In genomic region chr11:46371994-46372393, GRCh38 we compare ENCODE assay signal across 20 cellular contexts. TPM values are rescaled to one million over a fixed set of nuclear protein-coding genes. Genes with fewer than 3 reads are reported as not detected.
DNase-seq lines count a peak whose midpoint lies in the region; ATAC-seq and TF ChIP-seq lines count a peak whose summit lies in the region.
"Had no signal": no experiment of that assay in that cellular context is flagged by ENCODE, and none has a peak within 500 bp of the region (broad histone marks: within the 10 kb centered on the region; RNA-seq: fewer than 3 reads in every experiment).

No MANE protein-coding gene starts in this region.

- peaks cover 86% of the 10 kb centered on the region for H3K36me3 Mint-ChIP-seq in activated T-cell treated with anti-CD3 and anti-CD28 coated beads, Interleukin-2, amount 50 U/mL, for 24 hours (ENCODE audit: low read depth)
- H3K36me3 Mint-ChIP-seq in activated T-cell treated with anti-CD3 and anti-CD28 coated beads, Interleukin-2, amount 50 U/mL, for 72 hours (ENCODE audit: insufficient read depth in 2 of 2), result peaks cover 0 to 3% of the 10 kb centered on the region in 2 donors
- H3K36me3 Mint-ChIP-seq in stimulated activated effector memory CD8-positive, alpha-beta T cell treated with anti-CD3 and anti-CD28 coated beads, Interleukin-12 subunit alpha, Interleukin-12 subunit beta, amount 100 ng/mL, for 72 hours, result peaks cover 85% of the 10 kb centered on the region

- H3K27ac ChIP-seq in RWPE1, result peak overlapping the region; percentile 0; the same call in 1 of the 2 replicates
- H3K27ac ChIP-seq: A549, C4-2B had no signal

- POLR2A ChIA-PET in RWPE1 (lab: Yijun Ruan, JAX; ENCODE audit: low non-redundant PET), result no interaction called here

- DNase-seq in activated T-cell treated with anti-CD3 and anti-CD28 coated beads, Interleukin-2, amount 50 U/mL, for 24 hours, result no peak
- DNase-seq in activated T-cell treated with anti-CD3 and anti-CD28 coated beads, Interleukin-2, amount 50 U/mL, for 72 hours, result no peak
- no peak for DNase-seq in RWPE1 (ENCODE audit: low spot score)
- no peak for DNase-seq in stimulated activated effector memory CD8-positive, alpha-beta T cell treated with anti-CD3 and anti-CD28 coated beads, Interleukin-12 subunit alpha, Interleukin-12 subunit beta, amount 100 ng/mL, for 72 hours (ENCODE audit: low spot score in 2 of 2)
- no peak for DNase-seq in HUDEP-2 (lab: John Stamatoyannopoulos, UW; ENCODE audit: unreplicated experiment in 76 of 76)
- DNase-seq: 8988T; Caco-2; CD4-positive, CD25-positive, alpha-beta regulatory T cell; CD8-positive, alpha-beta T cell; DMS 273 treated with DMSO at 0.1 percent for 48 hours; DMS79; EL; GDM1; H9 had no signal

- no peaks in the 10 kb centered on the region for H3K27me3 Mint-ChIP-seq in activated T-cell treated with anti-CD3 and anti-CD28 coated beads, Interleukin-2, amount 50 U/mL, for 24 hours
- H3K27me3 Mint-ChIP-seq in activated T-cell treated with anti-CD3 and anti-CD28 coated beads, Interleukin-2, amount 50 U/mL, for 72 hours (ENCODE audit: low read depth), result no peaks in the 10 kb centered on the region
- H3K27me3 Mint-ChIP-seq: CD4-positive, CD25-positive, alpha-beta regulatory T cell had no signal

- H3K9me3 Mint-ChIP-seq in activated T-cell treated with anti-CD3 and anti-CD28 coated beads, Interleukin-2, amount 50 U/mL, for 24 hours, result no peaks in the 10 kb centered on the region
- no peaks in the 10 kb centered on the region for H3K9me3 Mint-ChIP-seq in activated T-cell treated with anti-CD3 and anti-CD28 coated beads, Interleukin-2, amount 50 U/mL, for 72 hours
- no peaks in the 10 kb centered on the region for H3K9me3 Mint-ChIP-seq in stimulated activated effector memory CD8-positive, alpha-beta T cell treated with anti-CD3 and anti-CD28 coated beads, Interleukin-12 subunit alpha, Interleukin-12 subunit beta, amount 100 ng/mL, for 72 hours
- H3K9me3 Mint-ChIP-seq: CD4-positive, CD25-positive, alpha-beta regulatory T cell; CD8-positive, alpha-beta T cell; GM23338; H9 had no signal

- no peak overlapping the region for H3K4me3 Mint-ChIP-seq in activated T-cell treated with anti-CD3 and anti-CD28 coated beads, Interleukin-2, amount 50 U/mL, for 24 hours
- no peak overlapping the region for H3K4me3 Mint-ChIP-seq in activated T-cell treated with anti-CD3 and anti-CD28 coated beads, Interleukin-2, amount 50 U/mL, for 72 hours
- no peak overlapping the region for H3K4me3 Mint-ChIP-seq in stimulated activated effector memory CD8-positive, alpha-beta T cell treated with anti-CD3 and anti-CD28 coated beads, Interleukin-12 subunit alpha, Interleukin-12 subunit beta, amount 100 ng/mL, for 72 hours
- H3K4me3 Mint-ChIP-seq: CD4-positive, CD25-positive, alpha-beta regulatory T cell; CD8-positive, alpha-beta T cell; GM23338; H9 had no signal

- no peak for TF ChIP-seq CTCF in RWPE1 (conservative IDR thresholded peaks at IDR 0.05; ENCODE audit: low read depth)

- CTCF ChIA-PET in RWPE1 (lab: Yijun Ruan, JAX), result interaction anchor here (0.6 to 1.3 kb wide), 4 partner anchors 8 to 20 kb away, joined by 4 to 5 read pairs (median 4); partner anchors contain the start of gene CHRM4

- peaks cover 20% of the 10 kb centered on the region for H3K4me1 Mint-ChIP-seq in activated T-cell treated with anti-CD3 and anti-CD28 coated beads, Interleukin-2, amount 50 U/mL, for 24 hours (ENCODE audit: low read depth)
- peaks cover 22% of the 10 kb centered on the region for H3K4me1 Mint-ChIP-seq in activated T-cell treated with anti-CD3 and anti-CD28 coated beads, Interleukin-2, amount 50 U/mL, for 72 hours (ENCODE audit: low read depth)
- H3K4me1 Mint-ChIP-seq in stimulated activated effector memory CD8-positive, alpha-beta T cell treated with anti-CD3 and anti-CD28 coated beads, Interleukin-12 subunit alpha, Interleukin-12 subunit beta, amount 100 ng/mL, for 72 hours, result peaks cover 23% of the 10 kb centered on the region

- no peak for ATAC-seq in activated T-cell treated with anti-CD3 and anti-CD28 coated beads, Interleukin-2, amount 50 U/mL, for 72 hours (replicated peaks in 1 of 2)
- no peak for ATAC-seq in stimulated activated effector memory CD8-positive, alpha-beta T cell treated with anti-CD3 and anti-CD28 coated beads, Interleukin-12 subunit alpha, Interleukin-12 subunit beta, amount 100 ng/mL, for 72 hours
- ATAC-seq in HG03175 (IDR thresholded peaks at IDR 0.05; ENCODE audit: unreplicated experiment), result no peak
- ATAC-seq: A549; CD8-positive, alpha-beta T cell; GM12878; GM23338; HCT116 had no signal

- H3K27ac Mint-ChIP-seq in activated T-cell treated with anti-CD3 and anti-CD28 coated beads, Interleukin-2, amount 50 U/mL, for 24 hours, result peak overlapping the region; percentile 76
- no peak overlapping the region for H3K27ac Mint-ChIP-seq in activated T-cell treated with anti-CD3 and anti-CD28 coated beads, Interleukin-2, amount 50 U/mL, for 72 hours
- H3K27ac Mint-ChIP-seq in stimulated activated effector memory CD8-positive, alpha-beta T cell treated with anti-CD3 and anti-CD28 coated beads, Interleukin-12 subunit alpha, Interleukin-12 subunit beta, amount 100 ng/mL, for 72 hours, result peak overlapping the region; percentile 23
- H3K27ac Mint-ChIP-seq: CD4-positive, CD25-positive, alpha-beta regulatory T cell; CD8-positive, alpha-beta T cell; GM23338 had no signal

RNA-seq across cellular contexts. Expression of gene MDK, which starts 9.5 kb away (rescaled TPM):
- 10 to 100 TPM; 11.9 to 12.8 TPM for total RNA-seq in activated T-cell treated with anti-CD3 and anti-CD28 coated beads, Interleukin-2, amount 50 U/mL, for 72 hours

RNA-seq across cellular contexts. Expression of gene CHRM4, which starts 19.6 kb away (rescaled TPM):
- under 1 TPM; 0.26 to 0.63 TPM for total RNA-seq in activated T-cell treated with anti-CD3 and anti-CD28 coated beads, Interleukin-2, amount 50 U/mL, for 72 hours

RNA-seq across cellular contexts. Expression of gene DGKZ, which starts 24.7 kb away (rescaled TPM):
- 10 to 100 TPM; 84.2 to 94.0 TPM for total RNA-seq in activated T-cell treated with anti-CD3 and anti-CD28 coated beads, Interleukin-2, amount 50 U/mL, for 72 hours
